ENCODE assay signal across 9 cellular contexts in the genomic region with DNA sequence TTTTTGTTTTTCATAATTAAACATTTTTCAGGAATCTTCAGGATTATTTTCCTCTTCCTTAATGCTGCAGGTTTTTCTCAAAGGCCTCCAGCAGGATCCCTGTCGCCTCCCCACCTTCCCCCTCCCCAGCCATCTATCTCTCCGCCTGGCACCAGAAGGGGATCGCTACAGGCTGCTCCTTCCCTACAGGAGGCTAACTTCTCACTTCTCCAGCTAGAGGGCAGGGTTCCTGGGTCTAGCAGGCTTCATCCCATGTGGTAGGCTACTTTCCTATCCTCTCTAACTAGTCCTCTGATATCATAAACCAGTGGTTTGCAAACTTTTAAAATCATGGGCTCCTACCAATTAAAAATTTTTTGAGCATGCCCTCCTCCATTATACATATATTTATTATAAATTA.
DNase-seq lines count a peak whose midpoint lies in the region; ATAC-seq and TF ChIP-seq lines count a peak whose summit lies in the region.
"Had no signal": no experiment of that assay in that cellular context is flagged by ENCODE, and none has a peak within 500 bp of the region (broad histone marks: within the 10 kb centered on the region; RNA-seq: fewer than 3 reads in every experiment).

No MANE protein-coding gene starts in this region.

- CTCF ChIA-PET in activated CD4-positive, alpha-beta T cell treated with anti-CD3 and anti-CD28 coated beads, Interleukin-2, amount 10 ng/mL, durations not matched to agents 7 days and 5 days (lab: Charles Lee), result interaction anchor here (0.8 to 2.0 kb wide), 2 partner anchors 9 to 101 kb away, joined by 3 to 5 read pairs; no protein-coding TSS in a partner anchor

- no peak overlapping the region for H2AFZ ChIP-seq in Loucy (ENCODE audit: low read length)

- DNase-seq in DMS53 (lab: John Stamatoyannopoulos, UW) (peak; percentile 71), DMS53 treated with DMSO at 0.1 percent for 48 hours (lab: John Stamatoyannopoulos, UW; ENCODE audit: unreplicated experiment) (no peak), lung microvascular endothelial cell (ENCODE audit: low read depth in 2 of 2) (peak; percentile 41 to 53)
- no peak for DNase-seq in activated CD4-positive, alpha-beta T cell treated with anti-CD3 and anti-CD28 coated beads, Interleukin-2, amount 10 ng/mL, durations not matched to agents 7 days and 5 days
- no peak for DNase-seq in stimulated activated effector memory CD8-positive, alpha-beta T cell treated with anti-CD3 and anti-CD28 coated beads, Interleukin-12 subunit alpha, Interleukin-12 subunit beta, amount 100 ng/mL, for 72 hours (ENCODE audit: low spot score in 2 of 2)

- H4K20me1 ChIP-seq in Loucy (ENCODE audit: insufficient read depth, low read length, poor library complexity, severe bottlenecking), result no peaks in the 10 kb centered on the region

- peak; percentile 34 for ATAC-seq in activated T-helper 17 cell treated with anti-CD3 and anti-CD28 coated beads, Interleukin-2, amount 50 U/mL, for 72 hours (replicated peaks)
- ATAC-seq in HG02623 (IDR thresholded peaks at IDR 0.05; ENCODE audit: unreplicated experiment), result no peak
- ATAC-seq in stimulated activated effector memory CD8-positive, alpha-beta T cell treated with anti-CD3 and anti-CD28 coated beads, Interleukin-12 subunit alpha, Interleukin-12 subunit beta, amount 100 ng/mL, for 72 hours, result no peak

- no peak overlapping the region for H3K4me3 Mint-ChIP-seq in activated T-helper 17 cell treated with anti-CD3 and anti-CD28 coated beads, Interleukin-2, amount 50 U/mL, for 72 hours
- no peak overlapping the region for H3K4me3 Mint-ChIP-seq in activated CD4-positive, alpha-beta T cell treated with anti-CD3 and anti-CD28 coated beads, Interleukin-2, amount 10 ng/mL, durations not matched to agents 7 days and 5 days
- no peak overlapping the region for H3K4me3 Mint-ChIP-seq in stimulated activated effector memory CD8-positive, alpha-beta T cell treated with anti-CD3 and anti-CD28 coated beads, Interleukin-12 subunit alpha, Interleukin-12 subunit beta, amount 100 ng/mL, for 72 hours
- H3K4me3 Mint-ChIP-seq: stimulated activated naive CD8-positive, alpha-beta T cell treated with anti-CD3 and anti-CD28 coated beads, Interleukin-15, Interleukin-2, amounts not matched to agents 100 ng/mL and 50 ng/mL, for 24 hours had no signal

- peak; percentile 61 for TF ChIP-seq CTCF in Loucy (conservative IDR thresholded peaks at IDR 0.05; ENCODE audit: low read length)

- H3K4me3 ChIP-seq in Loucy (ENCODE audit: low read length, poor library complexity, severe bottlenecking), result no peak overlapping the region

- H3K36me3 ChIP-seq in Loucy (ENCODE audit: insufficient read depth, low read length), result no peaks in the 10 kb centered on the region

- H3K27ac Mint-ChIP-seq in activated T-helper 17 cell treated with anti-CD3 and anti-CD28 coated beads, Interleukin-2, amount 50 U/mL, for 72 hours, result no peak overlapping the region
- no peak overlapping the region for H3K27ac Mint-ChIP-seq in activated CD4-positive, alpha-beta T cell treated with anti-CD3 and anti-CD28 coated beads, Interleukin-2, amount 10 ng/mL, durations not matched to agents 7 days and 5 days
- no peak overlapping the region for H3K27ac Mint-ChIP-seq in stimulated activated effector memory CD8-positive, alpha-beta T cell treated with anti-CD3 and anti-CD28 coated beads, Interleukin-12 subunit alpha, Interleukin-12 subunit beta, amount 100 ng/mL, for 72 hours
- H3K27ac Mint-ChIP-seq: stimulated activated naive CD8-positive, alpha-beta T cell treated with anti-CD3 and anti-CD28 coated beads, Interleukin-15, Interleukin-2, amounts not matched to agents 100 ng/mL and 50 ng/mL, for 24 hours had no signal

- no peak overlapping the region for H3K4me2 ChIP-seq in Loucy (ENCODE audit: low read depth, low read length, poor library complexity, severe bottlenecking)

- H3F3A ChIP-seq in Loucy (ENCODE audit: low read depth), result no peaks in the 10 kb centered on the region

- H3K9ac ChIP-seq in Loucy (ENCODE audit: low read depth, low read length, poor library complexity, severe bottlenecking), result no peak overlapping the region

- peaks cover 15% of the 10 kb centered on the region for H3K27me3 Mint-ChIP-seq in activated T-helper 17 cell treated with anti-CD3 and anti-CD28 coated beads, Interleukin-2, amount 50 U/mL, for 72 hours
- peaks cover 16% of the 10 kb centered on the region for H3K27me3 Mint-ChIP-seq in activated CD4-positive, alpha-beta T cell treated with anti-CD3 and anti-CD28 coated beads, Interleukin-2, amount 10 ng/mL, durations not matched to agents 7 days and 5 days

- no peaks in the 10 kb centered on the region for H3K4me1 Mint-ChIP-seq in activated T-helper 17 cell treated with anti-CD3 and anti-CD28 coated beads, Interleukin-2, amount 50 U/mL, for 72 hours
- H3K4me1 Mint-ChIP-seq in activated CD4-positive, alpha-beta T cell treated with anti-CD3 and anti-CD28 coated beads, Interleukin-2, amount 10 ng/mL, durations not matched to agents 7 days and 5 days, result no peaks in the 10 kb centered on the region
- no peaks in the 10 kb centered on the region for H3K4me1 Mint-ChIP-seq in stimulated activated effector memory CD8-positive, alpha-beta T cell treated with anti-CD3 and anti-CD28 coated beads, Interleukin-12 subunit alpha, Interleukin-12 subunit beta, amount 100 ng/mL, for 72 hours

- no peaks in the 10 kb centered on the region for H3K9me3 ChIP-seq in Loucy (ENCODE audit: insufficient read depth, low read depth, low read length)

- H3K79me2 ChIP-seq in Loucy (ENCODE audit: insufficient read depth, low read length), result no peaks in the 10 kb centered on the region

- H3K27me3 ChIP-seq in Loucy (ENCODE audit: insufficient read depth, low read length, poor library complexity, severe bottlenecking), result no peaks in the 10 kb centered on the region

- H3K9me2 ChIP-seq in Loucy (replicated peaks; ENCODE audit: low read depth, low read length), result no peaks in the 10 kb centered on the region

- no peaks in the 10 kb centered on the region for H3K9me3 Mint-ChIP-seq in activated T-helper 17 cell treated with anti-CD3 and anti-CD28 coated beads, Interleukin-2, amount 50 U/mL, for 72 hours
- H3K9me3 Mint-ChIP-seq in activated CD4-positive, alpha-beta T cell treated with anti-CD3 and anti-CD28 coated beads, Interleukin-2, amount 10 ng/mL, durations not matched to agents 7 days and 5 days, result no peaks in the 10 kb centered on the region
- H3K9me3 Mint-ChIP-seq in stimulated activated effector memory CD8-positive, alpha-beta T cell treated with anti-CD3 and anti-CD28 coated beads, Interleukin-12 subunit alpha, Interleukin-12 subunit beta, amount 100 ng/mL, for 72 hours, result no peaks in the 10 kb centered on the region
- H3K9me3 Mint-ChIP-seq: stimulated activated naive CD8-positive, alpha-beta T cell treated with anti-CD3 and anti-CD28 coated beads, Interleukin-15, Interleukin-2, amounts not matched to agents 100 ng/mL and 50 ng/mL, for 24 hours had no signal

- H3K36me3 Mint-ChIP-seq in activated T-helper 17 cell treated with anti-CD3 and anti-CD28 coated beads, Interleukin-2, amount 50 U/mL, for 72 hours (ENCODE audit: low read depth), result no peaks in the 10 kb centered on the region
- no peaks in the 10 kb centered on the region for H3K36me3 Mint-ChIP-seq in activated CD4-positive, alpha-beta T cell treated with anti-CD3 and anti-CD28 coated beads, Interleukin-2, amount 10 ng/mL, durations not matched to agents 7 days and 5 days (ENCODE audit: low read depth)
- H3K36me3 Mint-ChIP-seq in stimulated activated effector memory CD8-positive, alpha-beta T cell treated with anti-CD3 and anti-CD28 coated beads, Interleukin-12 subunit alpha, Interleukin-12 subunit beta, amount 100 ng/mL, for 72 hours, result no peaks in the 10 kb centered on the region

- POLR2A ChIA-PET in activated CD4-positive, alpha-beta T cell treated with anti-CD3 and anti-CD28 coated beads, Interleukin-2, amount 10 ng/mL, durations not matched to agents 7 days and 5 days (lab: Charles Lee), result no interaction called here

- H3K4me1 ChIP-seq in Loucy (ENCODE audit: insufficient read depth, low read length, poor library complexity, severe bottlenecking), result no peaks in the 10 kb centered on the region

Comparison
In these comparisons a context has a peak if more than half of its experiments do, and no peak if none do; other contexts are left out.
1. DNase-seq: peak in DMS53 (single experiment) and lung microvascular endothelial cell (2 of 2); none in DMS53 treated with DMSO at 0.1 percent for 48 hours (single experiment), activated CD4-positive, alpha-beta T cell treated with anti-CD3 and anti-CD28 coated beads, Interleukin-2, amount 10 ng/mL, durations not matched to agents 7 days and 5 days (single experiment) and stimulated activated effector memory CD8-positive, alpha-beta T cell treated with anti-CD3 and anti-CD28 coated beads, Interleukin-12 subunit alpha, Interleukin-12 subunit beta, amount 100 ng/mL, for 72 hours (0 of 2).